7 cellular contexts compared by ENCODE assay signal in the genomic region with DNA sequence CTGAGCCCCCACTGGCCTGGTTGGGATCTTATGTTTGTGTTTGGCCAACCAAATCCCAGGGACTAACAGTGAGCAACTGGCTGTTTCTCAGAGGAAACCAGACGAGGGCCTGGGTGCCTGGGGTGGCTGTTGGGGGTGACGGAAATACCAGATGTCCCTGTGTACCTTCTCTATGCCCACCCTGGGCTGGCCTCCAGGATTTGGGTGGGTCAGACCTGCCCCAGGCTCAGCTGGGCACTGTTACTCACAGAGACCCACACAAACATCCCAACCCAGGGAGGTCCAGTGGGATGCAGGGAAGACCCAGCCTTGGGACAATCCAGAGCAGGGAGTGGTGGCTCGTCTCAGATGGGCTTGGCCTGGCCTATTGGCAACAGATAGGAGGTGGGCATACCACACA. TPM values are rescaled to one million over a fixed set of nuclear protein-coding genes. Genes with fewer than 3 reads are reported as not detected.
"Had no signal": no experiment of that assay in that cellular context is flagged by ENCODE, and none has a peak within 500 bp of the region (broad histone marks: within the 10 kb centered on the region; RNA-seq: fewer than 3 reads in every experiment).

No MANE protein-coding gene starts in this region.

- H3K27me3 Mint-ChIP-seq: IgD-negative memory B cell had no signal

- DNase-seq: H9, HCEC 1CT, KBM-7 had no signal

- H3K27ac ChIP-seq: KMS-11 had no signal

- H3K4me3 ChIP-seq: GM23338 had no signal

- H3K27ac Mint-ChIP-seq: GM23338, H9, IgD-negative memory B cell had no signal

- ATAC-seq: GM23338 had no signal

- H3K4me1 Mint-ChIP-seq: GM23338, H9 had no signal

- H3K9me3 Mint-ChIP-seq: H9 had no signal

- H3K4me3 Mint-ChIP-seq: GM23338, H9 had no signal

RNA-seq across cellular contexts. Expression of a gene that starts 17.7 kb away (rescaled TPM):
- total RNA-seq: HT-29 had no signal
